Comparison of ENCODE assay signal across 2 cellular contexts in genomic region chr4:36332782-36333131, GRCh38.
TF ChIP-seq lines count a peak whose summit lies in the region.

No MANE protein-coding gene starts in this region.

TF ChIP-seq in H1, 55 proteins besides CTCF, POLR2A, EP300 and RAD21 (continued from another document):
- TF ChIP-seq, protein P1, sequence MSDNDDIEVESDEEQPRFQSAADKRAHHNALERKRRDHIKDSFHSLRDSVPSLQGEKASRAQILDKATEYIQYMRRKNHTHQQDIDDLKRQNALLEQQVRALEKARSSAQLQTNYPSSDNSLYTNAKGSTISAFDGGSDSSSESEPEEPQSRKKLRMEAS (IDR thresholded peaks at IDR 0.05): no peak
- TF ChIP-seq CBX5 (IDR thresholded peaks at IDR 0.05; ENCODE audit: low read depth, low read length) (no peak), NANOG (IDR thresholded peaks at IDR 0.05; ENCODE audit: insufficient read depth, low read depth, low read length, poor library complexity, severe bottlenecking) (no peak)

TF ChIP-seq in SK-N-SH treated with all-trans-retinoic acid at 6 μM for 48 hours, 23 proteins besides CTCF, POLR2A, EP300 and RAD21 (continued from another document):
- TF ChIP-seq TSHZ2 (CRISPR knock-in tag; IDR thresholded peaks at IDR 0.05) (no peak), ZNF8 (CRISPR knock-in tag; IDR thresholded peaks at IDR 0.05) (no peak), ZC3H10 (CRISPR knock-in tag; IDR thresholded peaks at IDR 0.05) (no peak)
